10 cellular contexts compared by ENCODE assay signal in genomic region chr7:69109131-69109740, GRCh38.
"Had no signal": no experiment of that assay in that cellular context is flagged by ENCODE, and none has a peak within 500 bp of the region (broad histone marks: within the 10 kb centered on the region; RNA-seq: fewer than 3 reads in every experiment).

No MANE protein-coding gene starts in this region.

- H3K4me3 ChIP-seq: body of pancreas, lung, pancreas had no signal

- DNase-seq: activated effector memory CD4-positive, alpha-beta T cell treated with Interleukin-2 at 50 U/mL for 16 hours; activated T-cell treated with anti-CD3 and anti-CD28 coated beads, Interleukin-2, amount 50 U/mL, for 1 hour; amniotic stem cell; body of pancreas; endodermal cell; glutamatergic neuron; left colon; naive B cell; pancreas had no signal

- H3K36me3 ChIP-seq: pancreas had no signal

- H3K27ac ChIP-seq: body of pancreas, pancreas had no signal

- H3K27me3 ChIP-seq: body of pancreas, pancreas had no signal

- H3K9me3 ChIP-seq: body of pancreas, pancreas had no signal

- H3K4me1 ChIP-seq: body of pancreas, pancreas had no signal
